ENCODE assay signal across 1 cellular context in the genomic region with DNA sequence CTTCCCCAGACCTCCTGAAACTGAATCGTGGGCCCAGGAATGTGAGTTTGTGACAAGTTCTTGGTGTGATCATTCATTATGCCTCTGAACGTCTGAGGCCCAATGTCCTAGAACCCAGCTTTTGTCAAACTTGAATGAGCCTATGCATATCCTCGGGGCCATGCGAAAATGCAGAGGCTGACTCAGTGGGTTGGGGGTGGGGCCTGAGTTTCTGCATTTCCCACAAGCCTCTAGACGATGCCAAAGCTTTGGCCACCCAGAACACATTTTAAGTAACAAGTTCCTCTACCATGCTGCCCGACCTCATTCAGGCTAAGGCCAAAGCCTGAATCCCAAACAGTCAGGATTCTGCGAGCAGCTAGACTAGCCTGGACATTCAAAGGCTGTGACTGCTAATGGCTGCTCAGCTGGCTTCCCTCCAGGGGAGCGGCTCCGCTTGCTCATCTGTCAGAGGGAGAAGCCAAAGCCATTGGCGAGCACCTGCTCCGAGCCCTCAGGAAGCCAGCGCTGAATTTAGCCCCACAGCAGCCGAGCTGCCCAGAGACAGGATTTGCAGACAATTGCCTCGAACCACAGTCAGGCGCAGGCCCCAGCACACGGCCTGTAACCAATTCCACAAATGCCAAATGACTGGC.
TF ChIP-seq lines count a peak whose summit lies in the region.

No MANE protein-coding gene starts in this region.

TF ChIP-seq in K562, 482 proteins besides CTCF, POLR2A, EP300 and RAD21 (continues in another document):
- TF ChIP-seq, protein P1, sequence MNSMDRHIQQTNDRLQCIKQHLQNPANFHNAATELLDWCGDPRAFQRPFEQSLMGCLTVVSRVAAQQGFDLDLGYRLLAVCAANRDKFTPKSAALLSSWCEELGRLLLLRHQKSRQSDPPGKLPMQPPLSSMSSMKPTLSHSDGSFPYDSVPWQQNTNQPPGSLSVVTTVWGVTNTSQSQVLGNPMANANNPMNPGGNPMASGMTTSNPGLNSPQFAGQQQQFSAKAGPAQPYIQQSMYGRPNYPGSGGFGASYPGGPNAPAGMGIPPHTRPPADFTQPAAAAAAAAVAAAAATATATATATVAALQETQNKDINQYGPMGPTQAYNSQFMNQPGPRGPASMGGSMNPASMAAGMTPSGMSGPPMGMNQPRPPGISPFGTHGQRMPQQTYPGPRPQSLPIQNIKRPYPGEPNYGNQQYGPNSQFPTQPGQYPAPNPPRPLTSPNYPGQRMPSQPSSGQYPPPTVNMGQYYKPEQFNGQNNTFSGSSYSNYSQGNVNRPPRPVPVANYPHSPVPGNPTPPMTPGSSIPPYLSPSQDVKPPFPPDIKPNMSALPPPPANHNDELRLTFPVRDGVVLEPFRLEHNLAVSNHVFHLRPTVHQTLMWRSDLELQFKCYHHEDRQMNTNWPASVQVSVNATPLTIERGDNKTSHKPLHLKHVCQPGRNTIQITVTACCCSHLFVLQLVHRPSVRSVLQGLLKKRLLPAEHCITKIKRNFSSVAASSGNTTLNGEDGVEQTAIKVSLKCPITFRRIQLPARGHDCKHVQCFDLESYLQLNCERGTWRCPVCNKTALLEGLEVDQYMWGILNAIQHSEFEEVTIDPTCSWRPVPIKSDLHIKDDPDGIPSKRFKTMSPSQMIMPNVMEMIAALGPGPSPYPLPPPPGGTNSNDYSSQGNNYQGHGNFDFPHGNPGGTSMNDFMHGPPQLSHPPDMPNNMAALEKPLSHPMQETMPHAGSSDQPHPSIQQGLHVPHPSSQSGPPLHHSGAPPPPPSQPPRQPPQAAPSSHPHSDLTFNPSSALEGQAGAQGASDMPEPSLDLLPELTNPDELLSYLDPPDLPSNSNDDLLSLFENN (IDR thresholded peaks at IDR 0.05; ENCODE audit: low read depth in 2 of 2, low read length in 2 of 2): peak in 1 of 2 experiments; percentile 49; a peak in 1 of 4 replicates
- TF ChIP-seq, protein P2, sequence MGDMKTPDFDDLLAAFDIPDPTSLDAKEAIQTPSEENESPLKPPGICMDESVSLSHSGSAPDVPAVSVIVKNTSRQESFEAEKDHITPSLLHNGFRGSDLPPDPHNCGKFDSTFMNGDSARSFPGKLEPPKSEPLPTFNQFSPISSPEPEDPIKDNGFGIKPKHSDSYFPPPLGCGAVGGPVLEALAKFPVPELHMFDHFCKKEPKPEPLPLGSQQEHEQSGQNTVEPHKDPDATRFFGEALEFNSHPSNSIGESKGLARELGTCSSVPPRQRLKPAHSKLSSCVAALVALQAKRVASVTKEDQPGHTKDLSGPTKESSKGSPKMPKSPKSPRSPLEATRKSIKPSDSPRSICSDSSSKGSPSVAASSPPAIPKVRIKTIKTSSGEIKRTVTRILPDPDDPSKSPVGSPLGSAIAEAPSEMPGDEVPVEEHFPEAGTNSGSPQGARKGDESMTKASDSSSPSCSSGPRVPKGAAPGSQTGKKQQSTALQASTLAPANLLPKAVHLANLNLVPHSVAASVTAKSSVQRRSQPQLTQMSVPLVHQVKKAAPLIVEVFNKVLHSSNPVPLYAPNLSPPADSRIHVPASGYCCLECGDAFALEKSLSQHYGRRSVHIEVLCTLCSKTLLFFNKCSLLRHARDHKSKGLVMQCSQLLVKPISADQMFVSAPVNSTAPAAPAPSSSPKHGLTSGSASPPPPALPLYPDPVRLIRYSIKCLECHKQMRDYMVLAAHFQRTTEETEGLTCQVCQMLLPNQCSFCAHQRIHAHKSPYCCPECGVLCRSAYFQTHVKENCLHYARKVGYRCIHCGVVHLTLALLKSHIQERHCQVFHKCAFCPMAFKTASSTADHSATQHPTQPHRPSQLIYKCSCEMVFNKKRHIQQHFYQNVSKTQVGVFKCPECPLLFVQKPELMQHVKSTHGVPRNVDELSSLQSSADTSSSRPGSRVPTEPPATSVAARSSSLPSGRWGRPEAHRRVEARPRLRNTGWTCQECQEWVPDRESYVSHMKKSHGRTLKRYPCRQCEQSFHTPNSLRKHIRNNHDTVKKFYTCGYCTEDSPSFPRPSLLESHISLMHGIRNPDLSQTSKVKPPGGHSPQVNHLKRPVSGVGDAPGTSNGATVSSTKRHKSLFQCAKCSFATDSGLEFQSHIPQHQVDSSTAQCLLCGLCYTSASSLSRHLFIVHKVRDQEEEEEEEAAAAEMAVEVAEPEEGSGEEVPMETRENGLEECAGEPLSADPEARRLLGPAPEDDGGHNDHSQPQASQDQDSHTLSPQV (IDR thresholded peaks at IDR 0.05): peak; percentile 87
- TF ChIP-seq NR4A1 (CRISPR knock-in tag; IDR thresholded peaks at IDR 0.05): no peak
- 0 out of 2 replicates have a peak, but pooled peaks have one; percentile 21 for TF ChIP-seq NR4A1 (tag; IDR thresholded peaks at IDR 0.05)
- peak; percentile 47 for TF ChIP-seq RBBP5 (IDR thresholded peaks at IDR 0.05; ENCODE audit: borderline replicate concordance, insufficient read depth, low read length, poor library complexity, severe bottlenecking)
- 0 out of 2 replicates have a peak, but pooled peaks have one; percentile 13 for TF ChIP-seq GABPA (tag; conservative IDR thresholded peaks at IDR 0.05; ENCODE audit: low read depth)
- TF ChIP-seq ZNF324 (CRISPR knock-in tag; IDR thresholded peaks at IDR 0.05): no peak
- TF ChIP-seq BACH1 (tag; IDR thresholded peaks at IDR 0.05): no peak
- peak in 1 of 3 experiments; percentile 66 for TF ChIP-seq YY1 (IDR thresholded peaks at IDR 0.05; ENCODE audit: borderline replicate concordance in 1 of 3, control insufficient read depth in 1 of 3, extremely low read depth in 1 of 3, insufficient read depth in 3 of 3, insufficient read length in 1 of 3, insufficient replicate concordance in 2 of 3, low read depth in 1 of 3, low read length in 2 of 3)
- no peak for TF ChIP-seq NR2C1 (IDR thresholded peaks at IDR 0.05)
- peak; percentile 20; the same call in 1 of the 2 replicates for TF ChIP-seq NR2C1 (tag; IDR thresholded peaks at IDR 0.05)
- peak; percentile 82 for TF ChIP-seq NFIC (IDR thresholded peaks at IDR 0.05)
- 0 out of 2 replicates have a peak, but pooled peaks have one; percentile 40 for TF ChIP-seq DMBX1 (CRISPR knock-in tag; IDR thresholded peaks at IDR 0.05; ENCODE audit: borderline replicate concordance)
- TF ChIP-seq CXXC5 (CRISPR knock-in tag; IDR thresholded peaks at IDR 0.05): peak; percentile 32
- no peak for TF ChIP-seq ETV6 (IDR thresholded peaks at IDR 0.05; ENCODE audit: borderline replicate concordance in 1 of 2, low read depth in 2 of 2, low read length in 1 of 2)
- TF ChIP-seq ETV6 (CRISPR knock-in tag; IDR thresholded peaks at IDR 0.05; ENCODE audit: borderline replicate concordance): no peak
- no peak for TF ChIP-seq TCF7 (IDR thresholded peaks at IDR 0.05; ENCODE audit: borderline replicate concordance)
- 0 out of 2 replicates have a peak, but pooled peaks have one; percentile 16 for TF ChIP-seq RB1 (IDR thresholded peaks at IDR 0.05; ENCODE audit: low read depth)
- TF ChIP-seq, protein P3, sequence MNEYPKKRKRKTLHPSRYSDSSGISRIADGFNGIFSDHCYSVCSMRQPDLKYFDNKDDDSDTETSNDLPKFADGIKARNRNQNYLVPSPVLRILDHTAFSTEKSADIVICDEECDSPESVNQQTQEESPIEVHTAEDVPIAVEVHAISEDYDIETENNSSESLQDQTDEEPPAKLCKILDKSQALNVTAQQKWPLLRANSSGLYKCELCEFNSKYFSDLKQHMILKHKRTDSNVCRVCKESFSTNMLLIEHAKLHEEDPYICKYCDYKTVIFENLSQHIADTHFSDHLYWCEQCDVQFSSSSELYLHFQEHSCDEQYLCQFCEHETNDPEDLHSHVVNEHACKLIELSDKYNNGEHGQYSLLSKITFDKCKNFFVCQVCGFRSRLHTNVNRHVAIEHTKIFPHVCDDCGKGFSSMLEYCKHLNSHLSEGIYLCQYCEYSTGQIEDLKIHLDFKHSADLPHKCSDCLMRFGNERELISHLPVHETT (CRISPR knock-in tag; conservative IDR thresholded peaks at IDR 0.05 in 1 of 2, IDR thresholded peaks at IDR 0.05 in 1 of 2): 0 out of 4 replicates have a peak, but pooled peaks of 1 of the 2 experiments have one; percentile 29
- peak; percentile 96 for TF ChIP-seq ZBTB17 (CRISPR knock-in tag; IDR thresholded peaks at IDR 0.05)
- TF ChIP-seq, protein P4, sequence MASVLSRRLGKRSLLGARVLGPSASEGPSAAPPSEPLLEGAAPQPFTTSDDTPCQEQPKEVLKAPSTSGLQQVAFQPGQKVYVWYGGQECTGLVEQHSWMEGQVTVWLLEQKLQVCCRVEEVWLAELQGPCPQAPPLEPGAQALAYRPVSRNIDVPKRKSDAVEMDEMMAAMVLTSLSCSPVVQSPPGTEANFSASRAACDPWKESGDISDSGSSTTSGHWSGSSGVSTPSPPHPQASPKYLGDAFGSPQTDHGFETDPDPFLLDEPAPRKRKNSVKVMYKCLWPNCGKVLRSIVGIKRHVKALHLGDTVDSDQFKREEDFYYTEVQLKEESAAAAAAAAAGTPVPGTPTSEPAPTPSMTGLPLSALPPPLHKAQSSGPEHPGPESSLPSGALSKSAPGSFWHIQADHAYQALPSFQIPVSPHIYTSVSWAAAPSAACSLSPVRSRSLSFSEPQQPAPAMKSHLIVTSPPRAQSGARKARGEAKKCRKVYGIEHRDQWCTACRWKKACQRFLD (CRISPR knock-in tag; IDR thresholded peaks at IDR 0.05): peak; percentile 44; the same call in 1 of the 2 replicates
- TF ChIP-seq, protein P5, sequence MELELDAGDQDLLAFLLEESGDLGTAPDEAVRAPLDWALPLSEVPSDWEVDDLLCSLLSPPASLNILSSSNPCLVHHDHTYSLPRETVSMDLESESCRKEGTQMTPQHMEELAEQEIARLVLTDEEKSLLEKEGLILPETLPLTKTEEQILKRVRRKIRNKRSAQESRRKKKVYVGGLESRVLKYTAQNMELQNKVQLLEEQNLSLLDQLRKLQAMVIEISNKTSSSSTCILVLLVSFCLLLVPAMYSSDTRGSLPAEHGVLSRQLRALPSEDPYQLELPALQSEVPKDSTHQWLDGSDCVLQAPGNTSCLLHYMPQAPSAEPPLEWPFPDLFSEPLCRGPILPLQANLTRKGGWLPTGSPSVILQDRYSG (tag; conservative IDR thresholded peaks at IDR 0.05; ENCODE audit: low read depth): peak; percentile 62
- TF ChIP-seq, protein P6, sequence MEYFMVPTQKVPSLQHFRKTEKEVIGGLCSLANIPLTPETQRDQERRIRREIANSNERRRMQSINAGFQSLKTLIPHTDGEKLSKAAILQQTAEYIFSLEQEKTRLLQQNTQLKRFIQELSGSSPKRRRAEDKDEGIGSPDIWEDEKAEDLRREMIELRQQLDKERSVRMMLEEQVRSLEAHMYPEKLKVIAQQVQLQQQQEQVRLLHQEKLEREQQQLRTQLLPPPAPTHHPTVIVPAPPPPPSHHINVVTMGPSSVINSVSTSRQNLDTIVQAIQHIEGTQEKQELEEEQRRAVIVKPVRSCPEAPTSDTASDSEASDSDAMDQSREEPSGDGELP (CRISPR knock-in tag; IDR thresholded peaks at IDR 0.05; ENCODE audit: borderline replicate concordance): peak; percentile 66; the same call in 1 of the 2 replicates
- TF ChIP-seq, protein P7, sequence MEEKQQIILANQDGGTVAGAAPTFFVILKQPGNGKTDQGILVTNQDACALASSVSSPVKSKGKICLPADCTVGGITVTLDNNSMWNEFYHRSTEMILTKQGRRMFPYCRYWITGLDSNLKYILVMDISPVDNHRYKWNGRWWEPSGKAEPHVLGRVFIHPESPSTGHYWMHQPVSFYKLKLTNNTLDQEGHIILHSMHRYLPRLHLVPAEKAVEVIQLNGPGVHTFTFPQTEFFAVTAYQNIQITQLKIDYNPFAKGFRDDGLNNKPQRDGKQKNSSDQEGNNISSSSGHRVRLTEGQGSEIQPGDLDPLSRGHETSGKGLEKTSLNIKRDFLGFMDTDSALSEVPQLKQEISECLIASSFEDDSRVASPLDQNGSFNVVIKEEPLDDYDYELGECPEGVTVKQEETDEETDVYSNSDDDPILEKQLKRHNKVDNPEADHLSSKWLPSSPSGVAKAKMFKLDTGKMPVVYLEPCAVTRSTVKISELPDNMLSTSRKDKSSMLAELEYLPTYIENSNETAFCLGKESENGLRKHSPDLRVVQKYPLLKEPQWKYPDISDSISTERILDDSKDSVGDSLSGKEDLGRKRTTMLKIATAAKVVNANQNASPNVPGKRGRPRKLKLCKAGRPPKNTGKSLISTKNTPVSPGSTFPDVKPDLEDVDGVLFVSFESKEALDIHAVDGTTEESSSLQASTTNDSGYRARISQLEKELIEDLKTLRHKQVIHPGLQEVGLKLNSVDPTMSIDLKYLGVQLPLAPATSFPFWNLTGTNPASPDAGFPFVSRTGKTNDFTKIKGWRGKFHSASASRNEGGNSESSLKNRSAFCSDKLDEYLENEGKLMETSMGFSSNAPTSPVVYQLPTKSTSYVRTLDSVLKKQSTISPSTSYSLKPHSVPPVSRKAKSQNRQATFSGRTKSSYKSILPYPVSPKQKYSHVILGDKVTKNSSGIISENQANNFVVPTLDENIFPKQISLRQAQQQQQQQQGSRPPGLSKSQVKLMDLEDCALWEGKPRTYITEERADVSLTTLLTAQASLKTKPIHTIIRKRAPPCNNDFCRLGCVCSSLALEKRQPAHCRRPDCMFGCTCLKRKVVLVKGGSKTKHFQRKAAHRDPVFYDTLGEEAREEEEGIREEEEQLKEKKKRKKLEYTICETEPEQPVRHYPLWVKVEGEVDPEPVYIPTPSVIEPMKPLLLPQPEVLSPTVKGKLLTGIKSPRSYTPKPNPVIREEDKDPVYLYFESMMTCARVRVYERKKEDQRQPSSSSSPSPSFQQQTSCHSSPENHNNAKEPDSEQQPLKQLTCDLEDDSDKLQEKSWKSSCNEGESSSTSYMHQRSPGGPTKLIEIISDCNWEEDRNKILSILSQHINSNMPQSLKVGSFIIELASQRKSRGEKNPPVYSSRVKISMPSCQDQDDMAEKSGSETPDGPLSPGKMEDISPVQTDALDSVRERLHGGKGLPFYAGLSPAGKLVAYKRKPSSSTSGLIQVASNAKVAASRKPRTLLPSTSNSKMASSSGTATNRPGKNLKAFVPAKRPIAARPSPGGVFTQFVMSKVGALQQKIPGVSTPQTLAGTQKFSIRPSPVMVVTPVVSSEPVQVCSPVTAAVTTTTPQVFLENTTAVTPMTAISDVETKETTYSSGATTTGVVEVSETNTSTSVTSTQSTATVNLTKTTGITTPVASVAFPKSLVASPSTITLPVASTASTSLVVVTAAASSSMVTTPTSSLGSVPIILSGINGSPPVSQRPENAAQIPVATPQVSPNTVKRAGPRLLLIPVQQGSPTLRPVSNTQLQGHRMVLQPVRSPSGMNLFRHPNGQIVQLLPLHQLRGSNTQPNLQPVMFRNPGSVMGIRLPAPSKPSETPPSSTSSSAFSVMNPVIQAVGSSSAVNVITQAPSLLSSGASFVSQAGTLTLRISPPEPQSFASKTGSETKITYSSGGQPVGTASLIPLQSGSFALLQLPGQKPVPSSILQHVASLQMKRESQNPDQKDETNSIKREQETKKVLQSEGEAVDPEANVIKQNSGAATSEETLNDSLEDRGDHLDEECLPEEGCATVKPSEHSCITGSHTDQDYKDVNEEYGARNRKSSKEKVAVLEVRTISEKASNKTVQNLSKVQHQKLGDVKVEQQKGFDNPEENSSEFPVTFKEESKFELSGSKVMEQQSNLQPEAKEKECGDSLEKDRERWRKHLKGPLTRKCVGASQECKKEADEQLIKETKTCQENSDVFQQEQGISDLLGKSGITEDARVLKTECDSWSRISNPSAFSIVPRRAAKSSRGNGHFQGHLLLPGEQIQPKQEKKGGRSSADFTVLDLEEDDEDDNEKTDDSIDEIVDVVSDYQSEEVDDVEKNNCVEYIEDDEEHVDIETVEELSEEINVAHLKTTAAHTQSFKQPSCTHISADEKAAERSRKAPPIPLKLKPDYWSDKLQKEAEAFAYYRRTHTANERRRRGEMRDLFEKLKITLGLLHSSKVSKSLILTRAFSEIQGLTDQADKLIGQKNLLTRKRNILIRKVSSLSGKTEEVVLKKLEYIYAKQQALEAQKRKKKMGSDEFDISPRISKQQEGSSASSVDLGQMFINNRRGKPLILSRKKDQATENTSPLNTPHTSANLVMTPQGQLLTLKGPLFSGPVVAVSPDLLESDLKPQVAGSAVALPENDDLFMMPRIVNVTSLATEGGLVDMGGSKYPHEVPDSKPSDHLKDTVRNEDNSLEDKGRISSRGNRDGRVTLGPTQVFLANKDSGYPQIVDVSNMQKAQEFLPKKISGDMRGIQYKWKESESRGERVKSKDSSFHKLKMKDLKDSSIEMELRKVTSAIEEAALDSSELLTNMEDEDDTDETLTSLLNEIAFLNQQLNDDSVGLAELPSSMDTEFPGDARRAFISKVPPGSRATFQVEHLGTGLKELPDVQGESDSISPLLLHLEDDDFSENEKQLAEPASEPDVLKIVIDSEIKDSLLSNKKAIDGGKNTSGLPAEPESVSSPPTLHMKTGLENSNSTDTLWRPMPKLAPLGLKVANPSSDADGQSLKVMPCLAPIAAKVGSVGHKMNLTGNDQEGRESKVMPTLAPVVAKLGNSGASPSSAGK (IDR thresholded peaks at IDR 0.05): peak; percentile 63
